In the genomic region with DNA sequence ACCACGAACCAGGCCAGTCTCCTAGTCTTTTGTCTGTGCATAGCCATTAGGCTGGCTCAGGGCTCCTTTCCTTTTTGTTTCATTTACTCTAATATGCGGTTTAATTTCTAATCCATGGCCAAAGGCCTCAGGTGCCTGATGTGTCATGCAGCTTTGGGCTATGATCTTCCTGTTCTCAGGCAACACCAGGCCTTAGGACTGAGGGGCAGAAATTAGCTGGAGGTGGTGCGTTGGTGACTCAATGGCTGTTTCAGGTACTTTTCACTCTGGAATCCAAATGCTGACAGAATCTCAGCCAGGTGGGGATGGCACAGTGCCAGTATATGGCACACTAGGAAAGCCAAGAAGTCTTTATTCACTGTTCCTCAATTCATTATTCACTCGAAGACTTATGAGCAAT, we compare ENCODE assay signal across 13 cellular contexts.
DNase-seq lines count a peak whose midpoint lies in the region; ATAC-seq, FAIRE-seq and TF ChIP-seq lines count a peak whose summit lies in the region.
"Had no signal": no experiment of that assay in that cellular context is flagged by ENCODE, and none has a peak within 500 bp of the region (broad histone marks: within the 10 kb centered on the region; RNA-seq: fewer than 3 reads in every experiment).

No MANE protein-coding gene starts in this region.

- TF ChIP-seq CTCF in bronchial epithelial cell (IDR thresholded peaks at IDR 0.05; ENCODE audit: insufficient read depth, low read length, severe bottlenecking): no peak
- TF ChIP-seq CTCF in foreskin keratinocyte (conservative IDR thresholded peaks at IDR 0.05): no peak
- no peak for TF ChIP-seq CTCF in ovary (IDR thresholded peaks at IDR 0.05)

- ATAC-seq in foreskin keratinocyte (peak; percentile 89), HG02610 (IDR thresholded peaks at IDR 0.05; ENCODE audit: unreplicated experiment) (no peak), HG02678 (IDR thresholded peaks at IDR 0.05; ENCODE audit: unreplicated experiment) (no peak)
- ATAC-seq: CD8-positive, alpha-beta T cell had no signal

- no peak for TF ChIP-seq EP300 in ovary (IDR thresholded peaks at IDR 0.05)

- H3K4me3 ChIP-seq in bronchial epithelial cell (ENCODE audit: low read depth, low read length) (no peak overlapping the region), ovary (no peak overlapping the region)

- WGBS in ovary, 3 donors: 82 to 91% (median 87%) methylated on average over 4 of the region's 4 CpGs

- no peaks in the 10 kb centered on the region for H3K27me3 ChIP-seq in bronchial epithelial cell (ENCODE audit: control insufficient read depth, insufficient read depth, low read length)
- peaks cover 6% of the 10 kb centered on the region for H3K27me3 ChIP-seq in foreskin keratinocyte
- H3K27me3 ChIP-seq in ovary: no peaks in the 10 kb centered on the region

- intact Hi-C loops in ovary (cut with DNase I): no loop called here

- FAIRE-seq in bronchial epithelial cell (lab: Jason Lieb, UNC): no peak
- FAIRE-seq: GM19239 had no signal

- H3K9me3 ChIP-seq in ovary: no peaks in the 10 kb centered on the region
- H3K9me3 ChIP-seq: Caco-2 had no signal

- H3K4me1 ChIP-seq in foreskin keratinocyte: no peaks in the 10 kb centered on the region
- no peaks in the 10 kb centered on the region for H3K4me1 ChIP-seq in ovary (ENCODE audit: insufficient read depth)
- H3K4me1 ChIP-seq: Caco-2 had no signal

- no peaks in the 10 kb centered on the region for H3K36me3 ChIP-seq in bronchial epithelial cell (ENCODE audit: control insufficient read depth, insufficient read depth, low read length)
- H3K36me3 ChIP-seq in ovary: no peaks in the 10 kb centered on the region

- no peak for TF ChIP-seq POLR2A in ovary (IDR thresholded peaks at IDR 0.05)

- peak; percentile 8 for DNase-seq in HPDE6-E6E7 (ENCODE audit: extremely low spot score)
- peak; percentile 14 for DNase-seq in RPMI8226
- DNase-seq in bronchial epithelial cell (ENCODE audit: low read depth): peak; percentile 38
- peak; percentile 66 to 89 for DNase-seq in foreskin keratinocyte
- DNase-seq in ovary: no peak
- DNase-seq: CD8-positive, alpha-beta T cell; GF-D8; GOT3 had no signal

- no peak overlapping the region for H3K27ac ChIP-seq in foreskin keratinocyte
- no peak overlapping the region for H3K27ac ChIP-seq in ovary
- H3K27ac ChIP-seq: HL-60 had no signal

Comparison
In these comparisons a context has a peak if more than half of its experiments do, and no peak if none do; other contexts are left out.
1. DNase-seq: peak in HPDE6-E6E7 (single experiment), RPMI8226 (single experiment), bronchial epithelial cell (single experiment) and foreskin keratinocyte (2 of 2); none in ovary (0 of 5).